13 cellular contexts compared by ENCODE assay signal in the genomic region with DNA sequence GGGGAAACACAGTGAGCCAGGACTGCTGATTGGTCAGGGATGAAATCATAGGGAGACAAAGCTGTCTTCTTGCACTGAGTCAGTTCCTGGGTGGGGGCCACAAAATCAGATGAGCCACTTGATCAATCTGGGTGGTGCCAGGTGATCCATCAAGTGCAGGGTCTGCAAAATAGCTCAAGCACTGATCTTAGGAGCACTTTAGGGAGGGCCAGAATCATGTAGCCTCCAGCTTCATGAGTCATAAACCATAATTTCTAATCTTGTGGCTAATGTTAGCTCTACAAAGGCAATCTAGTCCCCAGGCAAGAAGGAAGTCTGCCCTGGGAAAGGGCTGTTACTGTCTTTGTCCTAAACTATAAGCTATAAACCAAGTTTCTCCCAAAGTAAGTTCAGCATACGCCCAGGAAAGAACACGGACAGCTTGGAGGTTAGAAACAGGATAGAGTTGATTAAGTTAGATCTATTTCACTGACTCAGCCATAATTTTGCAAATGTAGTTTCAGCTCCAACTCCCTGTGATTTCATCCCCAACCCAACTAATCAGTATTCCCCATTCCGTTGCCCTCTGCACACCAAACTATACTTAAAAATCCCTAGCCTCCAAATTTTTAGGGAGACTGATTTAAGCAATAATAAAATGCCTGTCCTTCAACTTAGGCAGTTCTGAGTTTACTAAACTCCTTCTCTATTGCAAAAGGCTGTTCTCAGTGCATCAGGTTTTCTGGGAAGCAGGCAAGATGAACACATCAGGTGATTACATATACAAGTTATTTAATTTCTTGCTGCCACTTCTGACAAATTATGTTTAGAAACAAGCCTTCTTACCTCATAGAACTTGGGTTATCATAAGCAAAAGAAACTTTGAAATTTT.
DNase-seq lines count a peak whose midpoint lies in the region; ATAC-seq and TF ChIP-seq lines count a peak whose summit lies in the region.
"Had no signal": no experiment of that assay in that cellular context is flagged by ENCODE, and none has a peak within 500 bp of the region (broad histone marks: within the 10 kb centered on the region; RNA-seq: fewer than 3 reads in every experiment).

No MANE protein-coding gene starts in this region.

- WGBS in trophoblast cell (ENCODE audit: extremely low coverage, insufficient coverage, insufficient read length), result no CpG with 5 or more reads among the region's 3 CpGs
- WGBS in suprapubic skin, result 65% methylated on average over 3 of the region's 3 CpGs

- TF ChIP-seq EP300 in suprapubic skin (IDR thresholded peaks at IDR 0.05), result no peak

- H3K27me3 ChIP-seq in HCT116 (ENCODE audit: insufficient read depth, low read length) (no peaks in the 10 kb centered on the region), RWPE2 (ENCODE audit: insufficient read depth, poor library complexity, severe bottlenecking) (no peaks in the 10 kb centered on the region), trophoblast cell (ENCODE audit: insufficient read depth, low read length) (no peaks in the 10 kb centered on the region), suprapubic skin (no peaks in the 10 kb centered on the region)

- H3K79me1 ChIP-seq in trophoblast cell (ENCODE audit: low read length), result peaks cover 39% of the 10 kb centered on the region

- no peaks in the 10 kb centered on the region for H3K9me2 ChIP-seq in HCT116 (ENCODE audit: insufficient read depth)

- H2BK5ac ChIP-seq in trophoblast cell (ENCODE audit: low read depth, low read length, poor library complexity), result peak overlapping the region; percentile 97

- H4K8ac ChIP-seq in trophoblast cell (ENCODE audit: low read depth, low read length), result no peak overlapping the region

- peak overlapping the region; percentile 53 for H3K4me2 ChIP-seq in HCT116 (ENCODE audit: low read length)
- peak overlapping the region; percentile 17 for H3K4me2 ChIP-seq in trophoblast cell (ENCODE audit: low read length)
- H3K4me2 ChIP-seq: KMS-11 had no signal

- peak overlapping the region; percentile 98 for H4K91ac ChIP-seq in trophoblast cell (ENCODE audit: low read depth, low read length)

- TF ChIP-seq POLR2A in HCT116 (IDR thresholded peaks at IDR 0.05; ENCODE audit: borderline replicate concordance, extremely low read depth, insufficient read depth, insufficient read length) (no peak), suprapubic skin (IDR thresholded peaks at IDR 0.05) (no peak)

- no peaks in the 10 kb centered on the region for H3K79me2 ChIP-seq in HCT116 (ENCODE audit: insufficient read depth, low read length)
- H3K79me2 ChIP-seq in trophoblast cell (ENCODE audit: control insufficient read depth, insufficient read depth, low read length, poor library complexity), result no peaks in the 10 kb centered on the region

- TF ChIP-seq CTCF in HCT116 (IDR thresholded peaks at IDR 0.05 in 2 of 3, conservative IDR thresholded peaks at IDR 0.05 in 1 of 3; ENCODE audit: borderline replicate concordance in 1 of 3, insufficient read depth in 1 of 3, low read depth in 2 of 3, low read length in 2 of 3) (no peak), RWPE2 (IDR thresholded peaks at IDR 0.05; ENCODE audit: poor library complexity, severe bottlenecking) (no peak), fibroblast of mammary gland (conservative IDR thresholded peaks at IDR 0.05; ENCODE audit: control insufficient read depth, insufficient read depth, low read depth, low read length) (no peak), suprapubic skin (IDR thresholded peaks at IDR 0.05) (no peak)

- H2AK5ac ChIP-seq in trophoblast cell (ENCODE audit: low read length), result no peak overlapping the region

- peaks cover 4 to 23% of the 10 kb centered on the region in 2 experiments; a peak in 2 of 4 replicates for H3K4me1 ChIP-seq in HCT116 (ENCODE audit: control insufficient read depth in 1 of 2, insufficient read depth in 2 of 2, low read length in 2 of 2)
- H3K4me1 ChIP-seq in RWPE2 (ENCODE audit: insufficient read depth, poor library complexity, severe bottlenecking), result peaks cover 28% of the 10 kb centered on the region
- peaks cover 4 to 9% of the 10 kb centered on the region in 2 experiments for H3K4me1 ChIP-seq in trophoblast cell (ENCODE audit: control insufficient read depth in 1 of 2, insufficient read depth in 2 of 2, low read length in 2 of 2)
- H3K4me1 ChIP-seq in suprapubic skin, result no peaks in the 10 kb centered on the region

- peak overlapping the region; percentile 62 for H3K14ac ChIP-seq in trophoblast cell (ENCODE audit: low read length)

- DNase-seq in HCT116 (ENCODE audit: low read depth, low spot score) (peak; percentile 15), RWPE2 (ENCODE audit: low spot score) (peak; percentile 43), fibroblast of mammary gland (ENCODE audit: low read depth) (peak; percentile 81), trophoblast cell (peak in 1 of 2 donors; percentile 63), suprapubic skin (ENCODE audit: low spot score in 2 of 2) (no peak)
- DNase-seq in central memory CD4-positive, alpha-beta T cell, result no peak
- DNase-seq in stimulated activated CD4-positive, alpha-beta T cell treated with anti-CD3 and anti-CD28 coated beads, Interleukin-2, amount 100 ng/mL, for 48 hours, result no peak
- DNase-seq: activated naive CD8-positive, alpha-beta T cell treated with anti-CD3 and anti-CD28 coated beads for 36 hours; CD4-positive, alpha-beta memory T cell; hippocampal formation; posterior cingulate gyrus had no signal

- RAD21 ChIA-PET in HCT116 (lab: Charles Lee; ENCODE audit: low non-redundant PET in 1 of 2, low total read pairs in 2 of 2, uncharacterized antibody in 2 of 2, unreplicated experiment in 2 of 2), result no interaction called here

- H3K4ac ChIP-seq in trophoblast cell (ENCODE audit: low read depth, low read length), result no peak overlapping the region

- intact Hi-C loops in HCT116 (cut with micrococcal nuclease), result no loop called here

- H3K9ac ChIP-seq in HCT116 (ENCODE audit: low read length) (no peak overlapping the region), trophoblast cell (ENCODE audit: low read length) (no peak overlapping the region)
- H3K9ac ChIP-seq: KMS-11 had no signal

- POLR2A ChIA-PET in HCT116 (lab: Charles Lee), result no interaction called here

- H3K4me3 ChIP-seq in HCT116 (replicated peaks in 1 of 2; ENCODE audit: low read depth in 1 of 2, low read length in 2 of 2), result no peak overlapping the region
- H3K4me3 ChIP-seq in RWPE2 (ENCODE audit: severe bottlenecking), result no peak overlapping the region
- no peak overlapping the region for H3K4me3 ChIP-seq in fibroblast of mammary gland (ENCODE audit: control insufficient read depth, low read depth, low read length)
- H3K4me3 ChIP-seq in trophoblast cell (ENCODE audit: low read depth, low read length), result no peak overlapping the region
- no peak overlapping the region for H3K4me3 ChIP-seq in suprapubic skin

- no peak overlapping the region for H4K12ac ChIP-seq in trophoblast cell (ENCODE audit: low read depth, low read length)

- BruUV-seq in HCT116 (replicated peaks; lab: Mats Ljungman, UMichigan), result no TSS peak

- TF ChIP-seq RAD21 in HCT116 (IDR thresholded peaks at IDR 0.05; ENCODE audit: low read depth), result no peak

- CTCF ChIA-PET in HCT116 (lab: Charles Lee), result no interaction called here

- no peak overlapping the region for H3K18ac ChIP-seq in trophoblast cell (ENCODE audit: low read length)

- no peaks in the 10 kb centered on the region for H4K20me1 ChIP-seq in HCT116 (ENCODE audit: insufficient read depth)

- no peak overlapping the region for H3K27ac ChIP-seq in HCT116 (ENCODE audit: low read depth, low read length)
- H3K27ac ChIP-seq in RWPE2 (ENCODE audit: poor library complexity, severe bottlenecking), result peak overlapping the region; percentile 82
- peak overlapping the region; percentile 96 for H3K27ac ChIP-seq in trophoblast cell (ENCODE audit: low read depth, low read length)
- no peak overlapping the region for H3K27ac ChIP-seq in suprapubic skin
- H3K27ac ChIP-seq: KMS-11 had no signal

- H2BK12ac ChIP-seq in trophoblast cell (ENCODE audit: low read length), result no peak overlapping the region

- no peak overlapping the region for H3K23ac ChIP-seq in trophoblast cell (ENCODE audit: low read length)

- H3K9me3 ChIP-seq in HCT116 (ENCODE audit: control insufficient read depth in 1 of 2, insufficient read depth in 1 of 2, low read depth in 1 of 2, low read length in 2 of 2) (no peaks in the 10 kb centered on the region), RWPE2 (ENCODE audit: severe bottlenecking) (peaks cover 8% of the 10 kb centered on the region), trophoblast cell (ENCODE audit: insufficient read depth, low read depth, low read length) (no peaks in the 10 kb centered on the region), suprapubic skin (no peaks in the 10 kb centered on the region)

- no peaks in the 10 kb centered on the region for H3K36me3 ChIP-seq in HCT116 (ENCODE audit: control insufficient read depth in 1 of 2, insufficient read depth in 2 of 2, low read length in 2 of 2)
- H3K36me3 ChIP-seq in RWPE2 (ENCODE audit: low read depth), result no peaks in the 10 kb centered on the region; the same call in 1 of the 2 replicates
- no peaks in the 10 kb centered on the region for H3K36me3 ChIP-seq in trophoblast cell (ENCODE audit: control insufficient read depth in 1 of 2, insufficient read depth in 2 of 2, low read length in 2 of 2)
- H3K36me3 ChIP-seq in suprapubic skin, result no peaks in the 10 kb centered on the region

- ATAC-seq in HCT116, result peak; percentile 59
- ATAC-seq in RWPE2 (ENCODE audit: low read depth), result peak; percentile 62
- no peak for ATAC-seq in GM19397 (IDR thresholded peaks at IDR 0.05; ENCODE audit: unreplicated experiment)

- H2AFZ ChIP-seq in HCT116 (ENCODE audit: low read depth, low read length, poor library complexity, severe bottlenecking), result no peak overlapping the region
- no peak overlapping the region for H2AFZ ChIP-seq in trophoblast cell (ENCODE audit: insufficient read depth, low read length, poor library complexity)

- H2BK120ac ChIP-seq in trophoblast cell (ENCODE audit: insufficient read depth, low read length, poor library complexity), result peak overlapping the region; percentile 90

TF ChIP-seq in HCT116, 20 proteins besides CTCF, POLR2A, EP300 and RAD21:
- TF ChIP-seq CBX3 (IDR thresholded peaks at IDR 0.05; ENCODE audit: low read depth) (0 out of 2 replicates have a peak, but pooled peaks have one; percentile 30), FOSL1 (IDR thresholded peaks at IDR 0.05; ENCODE audit: low read depth) (peak; percentile 56; the same call in 1 of the 2 replicates), TCF7L2 (IDR thresholded peaks at IDR 0.05; ENCODE audit: borderline replicate concordance, extremely low read depth, insufficient read depth, insufficient read length) (no peak), SP1 (IDR thresholded peaks at IDR 0.05; ENCODE audit: low read depth) (peak; percentile 35; the same call in 1 of the 2 replicates), JUND (IDR thresholded peaks at IDR 0.05) (peak; percentile 58)

Comparison
In these comparisons a context has a peak if more than half of its experiments do, and no peak if none do; other contexts are left out.
1. DNase-seq: peak in HCT116 (single experiment), RWPE2 (single experiment) and fibroblast of mammary gland (single experiment); none in central memory CD4-positive, alpha-beta T cell (single experiment), suprapubic skin (0 of 2) and stimulated activated CD4-positive, alpha-beta T cell treated with anti-CD3 and anti-CD28 coated beads, Interleukin-2, amount 100 ng/mL, for 48 hours (0 of 2).
2. H3K27ac ChIP-seq: peak in RWPE2 (single experiment) and trophoblast cell (single experiment); none in HCT116 (single experiment) and suprapubic skin (single experiment).